10 cellular contexts compared by ENCODE assay signal in the genomic region with DNA sequence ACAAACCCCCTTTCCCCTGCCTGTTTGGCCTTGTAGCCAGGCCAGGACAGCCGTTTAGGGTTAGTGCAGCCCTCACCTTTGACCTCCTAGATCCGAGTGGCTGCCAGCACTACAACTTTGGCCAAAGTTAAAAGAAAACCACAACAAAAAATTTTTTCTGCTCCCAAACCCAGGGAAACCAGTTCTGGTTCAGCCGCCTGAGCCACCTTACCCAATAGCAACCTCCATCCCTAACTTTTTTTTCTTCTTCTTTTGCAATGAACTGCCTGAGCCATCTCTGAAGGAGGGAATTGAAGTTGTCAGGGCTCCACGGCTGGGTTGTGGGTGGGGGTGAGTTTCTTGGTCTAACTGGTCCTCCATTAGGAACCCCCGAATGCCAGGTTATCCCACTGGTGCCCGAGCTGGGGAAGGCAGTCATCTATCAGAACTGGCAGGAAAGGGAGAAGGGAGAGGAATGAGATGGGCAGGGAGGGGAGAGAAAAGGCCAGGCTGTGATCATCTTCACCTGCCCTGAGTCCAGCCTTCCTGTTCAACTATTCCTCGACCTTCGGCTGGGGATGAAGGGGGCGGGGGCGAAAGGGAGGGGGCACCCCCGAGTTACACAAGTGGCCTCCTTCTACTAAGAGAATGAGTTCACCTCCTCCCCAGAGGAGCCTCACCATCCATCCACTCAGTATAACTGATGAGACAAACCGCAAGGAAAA. TPM values are rescaled to one million over a fixed set of nuclear protein-coding genes. Genes with fewer than 3 reads are reported as not detected.
DNase-seq lines count a peak whose midpoint lies in the region; ATAC-seq, FAIRE-seq and TF ChIP-seq lines count a peak whose summit lies in the region.
"Had no signal": no experiment of that assay in that cellular context is flagged by ENCODE, and none has a peak within 500 bp of the region (broad histone marks: within the 10 kb centered on the region; RNA-seq: fewer than 3 reads in every experiment).

No MANE protein-coding gene starts in this region.

- peak overlapping the region; percentile 90 for H3K18ac ChIP-seq in trophoblast cell (ENCODE audit: low read length)

- BruUV-seq in K562 (replicated peaks; lab: Mats Ljungman, UMichigan) = no TSS peak

- H2BK12ac ChIP-seq in trophoblast cell (ENCODE audit: low read length) = peak overlapping the region; percentile 91

- TF ChIP-seq POLR2A in K562 (conservative IDR thresholded peaks at IDR 0.05) = no peak

- H3K14ac ChIP-seq in trophoblast cell (ENCODE audit: low read length) = peak overlapping the region; percentile 80

- H2BK120ac ChIP-seq in trophoblast cell (ENCODE audit: insufficient read depth, low read length, poor library complexity) = peak overlapping the region; percentile 90

- intact Hi-C loops in K562 (cut with micrococcal nuclease) = loop anchor here (10.0 kb wide), 3 partner anchors 250 to 1650 kb away; no protein-coding TSS in a partner anchor
- intact Hi-C loops in left ventricle myocardium inferior (cut with micrococcal nuclease) = loop anchor here (10.0 kb wide), 1 partner anchor 1070 kb away; no protein-coding TSS in a partner anchor

- H3K27ac ChIP-seq in K562 (ENCODE audit: extremely low read depth, low read depth, low read length) (peak overlapping the region; percentile 86; the same call in 2 of the 3 replicates), left ventricle myocardium inferior (replicated peaks) (peak overlapping the region; percentile 96), trophoblast cell (ENCODE audit: low read depth, low read length) (peak overlapping the region; percentile 79), small intestine (ENCODE audit: low read depth in 1 of 2, low read length in 1 of 2) (peak overlapping the region in 1 of 2 donors; percentile 47)
- H3K27ac ChIP-seq: BLaER1 had no signal

- H2BK5ac ChIP-seq in trophoblast cell (ENCODE audit: low read depth, low read length, poor library complexity) = peak overlapping the region; percentile 77

- H4K8ac ChIP-seq in trophoblast cell (ENCODE audit: low read depth, low read length) = peak overlapping the region; percentile 78

- POLR2A ChIA-PET in K562 (lab: Yijun Ruan, JAX) = no interaction called here

- H2AFZ ChIP-seq in K562 (ENCODE audit: low read depth, low read length) (peak overlapping the region; percentile 94), trophoblast cell (ENCODE audit: insufficient read depth, low read length, poor library complexity) (no peak overlapping the region)

- no peaks in the 10 kb centered on the region for H3K27me3 ChIP-seq in K562 (ENCODE audit: control insufficient read depth in 2 of 2, insufficient read depth in 2 of 2, low read length in 2 of 2)
- peaks cover 100% of the 10 kb centered on the region for H3K27me3 ChIP-seq in left ventricle myocardium inferior (ENCODE audit: low read depth)
- peaks cover 8% of the 10 kb centered on the region for H3K27me3 ChIP-seq in trophoblast cell (ENCODE audit: insufficient read depth, low read length)
- peaks cover 7 to 17% of the 10 kb centered on the region in 2 donors for H3K27me3 ChIP-seq in small intestine (ENCODE audit: control insufficient read depth in 2 of 2, insufficient read depth in 2 of 2, low read length in 2 of 2)

- H3K4me1 ChIP-seq in K562 (replicated peaks in 1 of 2; ENCODE audit: control insufficient read depth in 2 of 2, insufficient read depth in 2 of 2, low read length in 2 of 2) (peaks cover 12 to 16% of the 10 kb centered on the region in 2 experiments; a peak in 4 of 5 replicates), left ventricle myocardium inferior (peaks cover 54% of the 10 kb centered on the region), trophoblast cell (ENCODE audit: control insufficient read depth in 1 of 2, insufficient read depth in 2 of 2, low read length in 2 of 2) (peaks cover 29 to 32% of the 10 kb centered on the region in 2 experiments), small intestine (ENCODE audit: control insufficient read depth in 2 of 2, insufficient read depth in 1 of 2, low read depth in 1 of 2, low read length in 1 of 2) (no peaks in the 10 kb centered on the region)
- H3K4me1 ChIP-seq: BLaER1 had no signal

- peak overlapping the region; percentile 35 for H3K4ac ChIP-seq in trophoblast cell (ENCODE audit: low read depth, low read length)

- H3K36me3 ChIP-seq in K562 (ENCODE audit: control insufficient read depth, insufficient read depth, low read length) (peaks cover 4% of the 10 kb centered on the region; the same call in 2 of the 3 replicates), left ventricle myocardium inferior (no peaks in the 10 kb centered on the region), trophoblast cell (ENCODE audit: control insufficient read depth in 1 of 2, insufficient read depth in 2 of 2, low read length in 2 of 2) (no peaks in the 10 kb centered on the region), small intestine (ENCODE audit: control insufficient read depth in 2 of 2, insufficient read depth in 2 of 2, low read length in 2 of 2) (no peaks in the 10 kb centered on the region)
- H3K36me3 ChIP-seq: BLaER1 had no signal

- no peaks in the 10 kb centered on the region for H4K20me1 ChIP-seq in K562 (replicated peaks; ENCODE audit: control insufficient read depth, insufficient read depth, low read length)

- H2AK5ac ChIP-seq in trophoblast cell (ENCODE audit: low read length) = peak overlapping the region; percentile 87

- H3K9ac ChIP-seq in K562 (ENCODE audit: insufficient read depth in 1 of 2, low read depth in 2 of 2, low read length in 2 of 2) (peak overlapping the region; percentile 61 to 91; a peak in 3 of 4 replicates), trophoblast cell (ENCODE audit: low read length) (no peak overlapping the region)
- H3K9ac ChIP-seq: BLaER1 had no signal

- 54% methylated on average over 8 of the region's 12 CpGs for WGBS in K562 (ENCODE audit: insufficient coverage, low coverage, missing lambda C conversion rate)
- WGBS in trophoblast cell (ENCODE audit: extremely low coverage, insufficient coverage, insufficient read length) = no CpG with 5 or more reads among the region's 12 CpGs
- WGBS in small intestine, 3 donors = 26 to 34% (median 30%) methylated on average over 12 of the region's 12 CpGs

- TF ChIP-seq CTCF in K562 (IDR thresholded peaks at IDR 0.05 in 2 of 3, conservative IDR thresholded peaks at IDR 0.05 in 1 of 3; ENCODE audit: insufficient read depth in 2 of 3, low read depth in 1 of 3, low read length in 3 of 3) (no peak), left ventricle myocardium inferior (IDR thresholded peaks at IDR 0.05; ENCODE audit: borderline replicate concordance) (no peak)

- no peak for TF ChIP-seq EP300 in K562 (IDR thresholded peaks at IDR 0.05; ENCODE audit: low read length)

- H3K4me2 ChIP-seq in K562 (ENCODE audit: insufficient read depth, low read length) (peak overlapping the region; percentile 93), trophoblast cell (ENCODE audit: low read length) (peak overlapping the region; percentile 41)
- H3K4me2 ChIP-seq: BLaER1 had no signal

- H3K23ac ChIP-seq in trophoblast cell (ENCODE audit: low read length) = no peak overlapping the region

- CTCF ChIA-PET in K562 (lab: Yijun Ruan, JAX; ENCODE audit: low intra/inter-chr PET ratio) = no interaction called here

- H3K79me1 ChIP-seq in trophoblast cell (ENCODE audit: low read length) = peaks cover 42% of the 10 kb centered on the region

- H4K12ac ChIP-seq in trophoblast cell (ENCODE audit: low read depth, low read length) = peak overlapping the region; percentile 66

- H3K79me2 ChIP-seq in K562 (ENCODE audit: control insufficient read depth, insufficient read depth, low read length) = peaks cover 46% of the 10 kb centered on the region
- peaks cover 13% of the 10 kb centered on the region for H3K79me2 ChIP-seq in trophoblast cell (ENCODE audit: control insufficient read depth, insufficient read depth, low read length, poor library complexity)

- H3K9me3 ChIP-seq in K562 (replicated peaks; ENCODE audit: control insufficient read depth, insufficient read depth, low read depth, low read length) = peaks cover 6% of the 10 kb centered on the region
- no peaks in the 10 kb centered on the region for H3K9me3 ChIP-seq in left ventricle myocardium inferior (replicated peaks)
- H3K9me3 ChIP-seq in trophoblast cell (ENCODE audit: insufficient read depth, low read depth, low read length) = no peaks in the 10 kb centered on the region
- no peaks in the 10 kb centered on the region for H3K9me3 ChIP-seq in small intestine (ENCODE audit: control insufficient read depth, low read depth)

- ATAC-seq in K562 (peak; percentile 18; the same call in 2 of the 3 replicates), GM19328 (IDR thresholded peaks at IDR 0.05; ENCODE audit: unreplicated experiment) (no peak)

- H3K4me3 ChIP-seq in K562 = peak overlapping the region; percentile 72; the same call in 1 of the 2 replicates
- H3K4me3 ChIP-seq in left ventricle myocardium inferior = peak overlapping the region; percentile 88
- H3K4me3 ChIP-seq in trophoblast cell (ENCODE audit: low read depth, low read length) = no peak overlapping the region
- H3K4me3 ChIP-seq in small intestine (ENCODE audit: low read depth in 1 of 2, low read length in 2 of 2) = no peak overlapping the region
- H3K4me3 ChIP-seq: BLaER1 had no signal

- in situ Hi-C loops in Caki2 (cut with HindIII; ENCODE audit: low pct_unique_long_range_greater_than_20kb, low sequenced_read_pairs) = no loop called here
- in situ Hi-C loops in K562 (cut with MboI) = no loop called here

- FAIRE-seq in K562 (lab: Jason Lieb, UNC) = peak; percentile 6
- FAIRE-seq in small intestine (lab: Jason Lieb, UNC) = no peak

- no peak for TF ChIP-seq RAD21 in K562 (CRISPR knock-in tag; conservative IDR thresholded peaks at IDR 0.05 in 1 of 2, IDR thresholded peaks at IDR 0.05 in 1 of 2)

- no peaks in the 10 kb centered on the region for H3K9me1 ChIP-seq in K562 (ENCODE audit: control insufficient read depth, insufficient read depth, low read length)

- peak overlapping the region; percentile 91 for H4K91ac ChIP-seq in trophoblast cell (ENCODE audit: low read depth, low read length)

- DNase-seq in Caki2 (ENCODE audit: low read depth) = peak; percentile 25
- peak in 2 of 4 experiments; percentile 58 for DNase-seq in K562 (ENCODE audit: extremely low read depth in 1 of 4, low spot score in 3 of 4)
- no peak for DNase-seq in left ventricle myocardium inferior
- DNase-seq in trophoblast cell = peak in 1 of 2 donors; percentile 43
- DNase-seq in NCI-H226 = no peak
- DNase-seq in activated effector memory CD4-positive, alpha-beta T cell treated with Interleukin-2 at 50 U/mL for 16 hours = no peak
- no peak for DNase-seq in small intestine
- DNase-seq: NCI-H1930 had no signal

RNA-seq across cellular contexts. Expression of a gene that starts 6.2 kb away (rescaled TPM):
- 7.0 and 16.0 TPM in 2 replicates for total RNA-seq in Caki2 (2014; rRNA removed; shearing (Covaris generic); ENCODE audit: low replicate concordance)
- 16.8 and 21.5 TPM in 2 replicates for total RNA-seq in K562 (2011; cell fraction: chromatin; rRNA removed; ENCODE audit: low replicate concordance)
- total RNA-seq in K562 (2011; cell fraction: nucleolus; rRNA removed) = 10.5 and 13.2 TPM in 2 replicates
- total RNA-seq in K562 (2011; cell fraction: nucleoplasm; rRNA removed) = 14.2 and 23.5 TPM in 2 replicates
- total RNA-seq in K562 (2014; rRNA removed) = 6.8 and 8.3 TPM in 2 replicates
- total RNA-seq in K562 (2014; rRNA removed; fragmentation: Illumina TruSeq; extraction: Trizol) = 8.3 and 9.9 TPM in 2 replicates
- total RNA-seq in K562 (2015; rRNA removed; fragmentation: Illumina TruSeq; extraction: Trizol) = 11.9 and 13.1 TPM in 2 replicates
- total RNA-seq in K562 (2021) = 49.7 and 51.8 TPM in 2 replicates
- polyA plus RNA-seq in K562 (2011; rRNA removed) = 6.0 and 10.9 TPM in 2 replicates
- 7.7 and 13.7 TPM in 2 replicates for polyA plus RNA-seq in K562 (2011; cell fraction: cytosol; rRNA removed)
- 11.9 and 16.2 TPM in 2 replicates for polyA plus RNA-seq in K562 (2011; cell fraction: nucleus; rRNA removed)
- polyA plus RNA-seq in K562 (2012) = 35.3 and 71.0 TPM in 2 replicates
- polyA plus RNA-seq in K562 (2014; fragmentation: Illumina TruSeq; extraction: Trizol) = 41.0 and 41.5 TPM in 2 replicates
- polyA plus RNA-seq in K562 (2014; fragmentation: Nextera tagmentation; extraction: Ambion mirVana) = 10 to 100 TPM in 1 of 2 experiments, 1 to 10 TPM in 1; 9.7 to 11.1 TPM
- polyA plus RNA-seq in K562 (2014; rRNA removed) = 21.8 and 24.2 TPM in 2 replicates
- 5.4 TPM in 2 replicates for polyA minus RNA-seq in K562 (2011; rRNA and poly(A)+ RNA removed)
- polyA minus RNA-seq in K562 (2011; cell fraction: cytosol; rRNA and poly(A)+ RNA removed) = 17.7 and 27.6 TPM in 2 replicates
- 9.8 and 9.9 TPM in 2 replicates for polyA minus RNA-seq in K562 (2011; cell fraction: nucleus; rRNA and poly(A)+ RNA removed)
- 12.8 TPM for total RNA-seq in left ventricle myocardium inferior
- polyA plus RNA-seq in trophoblast cell (2013) = 91.9 and 99.1 TPM in 2 replicates
- 10 to 100 TPM in 1 of 3 donors, 1 to 10 TPM in 2; 3.6 to 26.3 (median 4.9) TPM for polyA plus RNA-seq in small intestine

Comparison
In these comparisons a context has a peak if more than half of its experiments do, and no peak if none do; other contexts are left out.
1. H3K4me3 ChIP-seq: peak in K562 (single experiment) and left ventricle myocardium inferior (single experiment); none in trophoblast cell (single experiment) and small intestine (0 of 2).